ENCODE assay signal across 8 cellular contexts in the genomic region with DNA sequence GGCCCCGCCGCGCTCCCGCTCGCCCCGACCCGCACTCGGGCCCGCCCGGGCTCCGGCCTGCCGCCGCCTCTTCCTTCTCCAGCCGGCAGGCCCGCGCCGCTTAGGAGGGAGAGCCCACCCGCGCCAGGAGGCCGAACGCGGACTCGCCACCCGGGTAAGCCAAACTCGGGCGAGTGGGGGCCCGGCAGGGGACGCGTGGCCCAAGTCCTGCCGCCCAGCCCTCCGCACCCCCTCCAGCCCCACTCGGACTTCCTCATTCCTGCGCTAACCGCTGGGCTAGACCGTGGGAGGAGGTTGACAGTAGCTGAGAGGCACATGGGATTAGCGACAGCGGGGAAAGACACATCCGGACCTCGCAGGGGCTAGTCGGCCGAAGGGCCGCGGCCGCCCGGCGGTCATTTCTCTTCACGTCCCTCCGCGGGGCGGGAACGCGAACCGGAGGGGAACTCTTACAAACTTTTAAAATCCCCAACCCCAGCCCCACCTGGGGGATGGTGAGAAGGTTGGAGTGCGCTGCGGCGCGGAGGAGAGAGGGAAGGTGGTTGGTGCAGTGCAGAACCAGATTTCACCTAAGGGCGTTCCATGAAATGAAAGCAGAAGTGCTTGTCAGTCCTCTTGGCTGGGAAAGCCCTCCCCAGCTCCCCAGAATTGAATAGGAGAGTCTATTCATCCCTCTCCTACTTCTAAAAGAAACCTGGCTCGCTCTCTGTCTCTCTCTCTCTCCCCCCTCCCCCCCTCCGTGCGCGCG. TPM values are rescaled to one million over a fixed set of nuclear protein-coding genes. Genes with fewer than 3 reads are reported as not detected.
A peak's percentile ranks its signal among the peaks of the same experiment; 100 is the strongest.
DNase-seq lines count a peak whose midpoint lies in the region; ATAC-seq and TF ChIP-seq lines count a peak whose summit lies in the region.

No MANE protein-coding gene starts in this region.

- peak; percentile 39 for ATAC-seq in GM21360 (IDR thresholded peaks at IDR 0.05; ENCODE audit: unreplicated experiment)
- peak; percentile 69 to 75 for ATAC-seq in natural killer cell treated with Interleukin-12 subunit alpha and Interleukin-12 subunit beta and Interleukin-15 and Interleukin-18, amount 100 ng/mL, for 72 hours

- peaks cover 5% of the 10 kb centered on the region for H3K4me1 ChIP-seq in stomach smooth muscle (ENCODE audit: control insufficient read depth, insufficient read depth, low read length)

- H3K36me3 ChIP-seq in stomach smooth muscle (ENCODE audit: control insufficient read depth in 2 of 2, insufficient read depth in 2 of 2, low read length in 2 of 2) = no peaks in the 10 kb centered on the region

- H3K9me3 ChIP-seq in stomach smooth muscle (ENCODE audit: control insufficient read depth in 2 of 2, low read length in 2 of 2) = no peaks in the 10 kb centered on the region

- in situ Hi-C loops in Caki2 (cut with HindIII; ENCODE audit: low pct_unique_long_range_greater_than_20kb, low sequenced_read_pairs) = no loop called here

- DNase-seq in Caki2 (ENCODE audit: low read depth) = peak; percentile 87
- DNase-seq in HS-5 (ENCODE audit: low read depth) = peak; percentile 56
- DNase-seq in activated T-helper 2 cell treated with anti-CD3 and anti-CD28 coated beads, Interferon-gamma antibody, Interleukin-2, Interleukin-4, amounts not matched to agents 10 μg/mL and 5 μg/mL and 100 μg/mL, durations not matched to agents 14 hours and 24 hours and 36 hours (ENCODE audit: low spot score) = peak; percentile 59
- peak; percentile 72 for DNase-seq in fibroblast of mammary gland (ENCODE audit: low read depth)
- DNase-seq in natural killer cell treated with Interleukin-12 subunit alpha and Interleukin-12 subunit beta and Interleukin-15 and Interleukin-18, amount 100 ng/mL, for 72 hours (ENCODE audit: low spot score) = peak; percentile 78

- H3K4me3 ChIP-seq in fibroblast of mammary gland (ENCODE audit: control insufficient read depth, low read depth, low read length) (peak overlapping the region; percentile 95), stomach smooth muscle (ENCODE audit: low read length in 2 of 2) (peak overlapping the region; percentile 80 to 87)

- peaks cover 39% of the 10 kb centered on the region for H3K36me3 Mint-ChIP-seq in activated T-helper 2 cell treated with anti-CD3 and anti-CD28 coated beads, Interferon-gamma antibody, Interleukin-2, Interleukin-4, amounts not matched to agents 10 μg/mL and 5 μg/mL and 100 μg/mL, durations not matched to agents 14 hours and 24 hours and 36 hours (ENCODE audit: low read depth)
- peaks cover 23% of the 10 kb centered on the region for H3K36me3 Mint-ChIP-seq in natural killer cell treated with Interleukin-12 subunit alpha and Interleukin-12 subunit beta and Interleukin-15 and Interleukin-18, amount 100 ng/mL, for 72 hours

- no peak for TF ChIP-seq CTCF in fibroblast of mammary gland (conservative IDR thresholded peaks at IDR 0.05; ENCODE audit: control insufficient read depth, insufficient read depth, low read depth, low read length)

- H3K27ac ChIP-seq in stomach smooth muscle (ENCODE audit: low read length) = peak overlapping the region; percentile 92

- H3K27me3 Mint-ChIP-seq in activated T-helper 2 cell treated with anti-CD3 and anti-CD28 coated beads, Interferon-gamma antibody, Interleukin-2, Interleukin-4, amounts not matched to agents 10 μg/mL and 5 μg/mL and 100 μg/mL, durations not matched to agents 14 hours and 24 hours and 36 hours (ENCODE audit: low read depth) = no peaks in the 10 kb centered on the region
- H3K27me3 Mint-ChIP-seq in natural killer cell treated with Interleukin-12 subunit alpha and Interleukin-12 subunit beta and Interleukin-15 and Interleukin-18, amount 100 ng/mL, for 72 hours = no peaks in the 10 kb centered on the region

- H3K9ac ChIP-seq in stomach smooth muscle (ENCODE audit: low read length in 2 of 2) = peak overlapping the region; percentile 91 to 98

- peak overlapping the region; percentile 89 for H3K27ac Mint-ChIP-seq in activated T-helper 2 cell treated with anti-CD3 and anti-CD28 coated beads, Interferon-gamma antibody, Interleukin-2, Interleukin-4, amounts not matched to agents 10 μg/mL and 5 μg/mL and 100 μg/mL, durations not matched to agents 14 hours and 24 hours and 36 hours
- H3K27ac Mint-ChIP-seq in natural killer cell treated with Interleukin-12 subunit alpha and Interleukin-12 subunit beta and Interleukin-15 and Interleukin-18, amount 100 ng/mL, for 72 hours = peak overlapping the region; percentile 94 to 98

- peaks cover 8% of the 10 kb centered on the region for H3K9me3 Mint-ChIP-seq in activated T-helper 2 cell treated with anti-CD3 and anti-CD28 coated beads, Interferon-gamma antibody, Interleukin-2, Interleukin-4, amounts not matched to agents 10 μg/mL and 5 μg/mL and 100 μg/mL, durations not matched to agents 14 hours and 24 hours and 36 hours
- no peaks in the 10 kb centered on the region for H3K9me3 Mint-ChIP-seq in natural killer cell treated with Interleukin-12 subunit alpha and Interleukin-12 subunit beta and Interleukin-15 and Interleukin-18, amount 100 ng/mL, for 72 hours

- H3K4me3 Mint-ChIP-seq in activated T-helper 2 cell treated with anti-CD3 and anti-CD28 coated beads, Interferon-gamma antibody, Interleukin-2, Interleukin-4, amounts not matched to agents 10 μg/mL and 5 μg/mL and 100 μg/mL, durations not matched to agents 14 hours and 24 hours and 36 hours (ENCODE audit: low read depth) = peak overlapping the region; percentile 96
- peak overlapping the region; percentile 88 for H3K4me3 Mint-ChIP-seq in natural killer cell treated with Interleukin-12 subunit alpha and Interleukin-12 subunit beta and Interleukin-15 and Interleukin-18, amount 100 ng/mL, for 72 hours

- H3K27me3 ChIP-seq in stomach smooth muscle (ENCODE audit: control insufficient read depth in 1 of 2, insufficient read depth in 2 of 2, low read length in 2 of 2) = no peaks in the 10 kb centered on the region

- intact Hi-C loops in activated T-helper 2 cell treated with anti-CD3 and anti-CD28 coated beads, Interferon-gamma antibody, Interleukin-2, Interleukin-4, amounts not matched to agents 10 μg/mL and 5 μg/mL and 100 μg/mL, durations not matched to agents 14 hours and 24 hours and 36 hours (cut with micrococcal nuclease) = loop anchor here (1.0 to 5.0 kb wide), 11 partner anchors 21 to 1155 kb away; a partner anchor contains a TSS

- peaks cover 34% of the 10 kb centered on the region for H3K4me1 Mint-ChIP-seq in activated T-helper 2 cell treated with anti-CD3 and anti-CD28 coated beads, Interferon-gamma antibody, Interleukin-2, Interleukin-4, amounts not matched to agents 10 μg/mL and 5 μg/mL and 100 μg/mL, durations not matched to agents 14 hours and 24 hours and 36 hours (ENCODE audit: low read depth)
- peaks cover 27 to 33% of the 10 kb centered on the region in 2 donors for H3K4me1 Mint-ChIP-seq in natural killer cell treated with Interleukin-12 subunit alpha and Interleukin-12 subunit beta and Interleukin-15 and Interleukin-18, amount 100 ng/mL, for 72 hours (ENCODE audit: low read depth in 2 of 2)

TF ChIP-seq in PFSK-1, 5 proteins besides CTCF, POLR2A, EP300 and RAD21:
- TF ChIP-seq POLR2AphosphoS5 (IDR thresholded peaks at IDR 0.05; ENCODE audit: low read depth, low read length) = peak; percentile 66
- TF ChIP-seq, protein P1, sequence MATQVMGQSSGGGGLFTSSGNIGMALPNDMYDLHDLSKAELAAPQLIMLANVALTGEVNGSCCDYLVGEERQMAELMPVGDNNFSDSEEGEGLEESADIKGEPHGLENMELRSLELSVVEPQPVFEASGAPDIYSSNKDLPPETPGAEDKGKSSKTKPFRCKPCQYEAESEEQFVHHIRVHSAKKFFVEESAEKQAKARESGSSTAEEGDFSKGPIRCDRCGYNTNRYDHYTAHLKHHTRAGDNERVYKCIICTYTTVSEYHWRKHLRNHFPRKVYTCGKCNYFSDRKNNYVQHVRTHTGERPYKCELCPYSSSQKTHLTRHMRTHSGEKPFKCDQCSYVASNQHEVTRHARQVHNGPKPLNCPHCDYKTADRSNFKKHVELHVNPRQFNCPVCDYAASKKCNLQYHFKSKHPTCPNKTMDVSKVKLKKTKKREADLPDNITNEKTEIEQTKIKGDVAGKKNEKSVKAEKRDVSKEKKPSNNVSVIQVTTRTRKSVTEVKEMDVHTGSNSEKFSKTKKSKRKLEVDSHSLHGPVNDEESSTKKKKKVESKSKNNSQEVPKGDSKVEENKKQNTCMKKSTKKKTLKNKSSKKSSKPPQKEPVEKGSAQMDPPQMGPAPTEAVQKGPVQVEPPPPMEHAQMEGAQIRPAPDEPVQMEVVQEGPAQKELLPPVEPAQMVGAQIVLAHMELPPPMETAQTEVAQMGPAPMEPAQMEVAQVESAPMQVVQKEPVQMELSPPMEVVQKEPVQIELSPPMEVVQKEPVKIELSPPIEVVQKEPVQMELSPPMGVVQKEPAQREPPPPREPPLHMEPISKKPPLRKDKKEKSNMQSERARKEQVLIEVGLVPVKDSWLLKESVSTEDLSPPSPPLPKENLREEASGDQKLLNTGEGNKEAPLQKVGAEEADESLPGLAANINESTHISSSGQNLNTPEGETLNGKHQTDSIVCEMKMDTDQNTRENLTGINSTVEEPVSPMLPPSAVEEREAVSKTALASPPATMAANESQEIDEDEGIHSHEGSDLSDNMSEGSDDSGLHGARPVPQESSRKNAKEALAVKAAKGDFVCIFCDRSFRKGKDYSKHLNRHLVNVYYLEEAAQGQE (IDR thresholded peaks at IDR 0.05; ENCODE audit: insufficient read depth in 1 of 2, low read depth in 2 of 2, low read length in 2 of 2) = no peak; a peak in 1 of 4 replicates
- no peak; the same call in 1 of the 2 replicates for TF ChIP-seq TAF1 (IDR thresholded peaks at IDR 0.05; ENCODE audit: borderline replicate concordance, insufficient read depth, low read length)
- TF ChIP-seq SIN3A (IDR thresholded peaks at IDR 0.05; ENCODE audit: borderline replicate concordance, insufficient read depth, low read length) = peak; percentile 85; the same call in 1 of the 2 replicates
- TF ChIP-seq FOXP2 (optimal IDR thresholded peaks at IDR 0.05; ENCODE audit: borderline replicate concordance, extremely low read depth, extremely low read length, insufficient read depth) = no peak

RNA-seq across cellular contexts. Expression of a gene that starts 0.7 kb away (rescaled TPM):
- total RNA-seq in Caki2 (2014; rRNA removed; shearing (Covaris generic); ENCODE audit: low replicate concordance) = 21.0 and 29.6 TPM in 2 replicates
- 18.9 TPM for polyA plus RNA-seq in PFSK-1 (2012; ENCODE audit: insufficient read length, low read depth)
- total RNA-seq in activated T-helper 2 cell treated with anti-CD3 and anti-CD28 coated beads, Interferon-gamma antibody, Interleukin-2, Interleukin-4, amounts not matched to agents 10 μg/mL and 5 μg/mL and 100 μg/mL, durations not matched to agents 14 hours and 24 hours and 36 hours = 199 and 205 TPM in 2 replicates
- total RNA-seq in natural killer cell treated with Interleukin-12 subunit alpha and Interleukin-12 subunit beta and Interleukin-15 and Interleukin-18, amount 100 ng/mL, for 72 hours = 100 to 1,000 TPM; 108 to 131 TPM

Comparison
In these comparisons a context has a peak if more than half of its experiments do, and no peak if none do; other contexts are left out.
1. Peak in every context shown above with its lines: DNase-seq, ATAC-seq, H3K4me3 ChIP-seq and H3K27ac ChIP-seq.